2 cellular contexts compared by ENCODE assay signal in genomic region chr22:30017824-30018223, GRCh38.
TF ChIP-seq lines count a peak whose summit lies in the region.

No MANE protein-coding gene starts in this region.

TF ChIP-seq in SK-N-SH, 30 proteins besides CTCF, POLR2A, EP300 and RAD21 (continued from another document):
- TF ChIP-seq REST (IDR thresholded peaks at IDR 0.05; ENCODE audit: low read depth, low read length) (no peak), NFIC (IDR thresholded peaks at IDR 0.05; ENCODE audit: borderline replicate concordance) (no peak), POLR2AphosphoS5 (IDR thresholded peaks at IDR 0.05; ENCODE audit: low read depth, low read length) (no peak), YY1 (IDR thresholded peaks at IDR 0.05; ENCODE audit: low read depth) (no peak), ELF1 (IDR thresholded peaks at IDR 0.05) (no peak), RFX5 (IDR thresholded peaks at IDR 0.05; ENCODE audit: low read length) (no peak), TEAD4 (IDR thresholded peaks at IDR 0.05; ENCODE audit: borderline replicate concordance, insufficient read depth) (no peak), TCF12 (IDR thresholded peaks at IDR 0.05) (no peak), TAF1 (IDR thresholded peaks at IDR 0.05; ENCODE audit: borderline replicate concordance, low read depth, low read length) (no peak), MXI1 (IDR thresholded peaks at IDR 0.05; ENCODE audit: low read depth, low read length) (no peak), MEF2A (IDR thresholded peaks at IDR 0.05; ENCODE audit: borderline replicate concordance, low read depth) (no peak)
- TF ChIP-seq, protein P1, sequence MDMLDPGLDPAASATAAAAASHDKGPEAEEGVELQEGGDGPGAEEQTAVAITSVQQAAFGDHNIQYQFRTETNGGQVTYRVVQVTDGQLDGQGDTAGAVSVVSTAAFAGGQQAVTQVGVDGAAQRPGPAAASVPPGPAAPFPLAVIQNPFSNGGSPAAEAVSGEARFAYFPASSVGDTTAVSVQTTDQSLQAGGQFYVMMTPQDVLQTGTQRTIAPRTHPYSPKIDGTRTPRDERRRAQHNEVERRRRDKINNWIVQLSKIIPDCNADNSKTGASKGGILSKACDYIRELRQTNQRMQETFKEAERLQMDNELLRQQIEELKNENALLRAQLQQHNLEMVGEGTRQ (IDR thresholded peaks at IDR 0.05; ENCODE audit: borderline replicate concordance, low read depth, low read length), result no peak
- TF ChIP-seq, protein P2, sequence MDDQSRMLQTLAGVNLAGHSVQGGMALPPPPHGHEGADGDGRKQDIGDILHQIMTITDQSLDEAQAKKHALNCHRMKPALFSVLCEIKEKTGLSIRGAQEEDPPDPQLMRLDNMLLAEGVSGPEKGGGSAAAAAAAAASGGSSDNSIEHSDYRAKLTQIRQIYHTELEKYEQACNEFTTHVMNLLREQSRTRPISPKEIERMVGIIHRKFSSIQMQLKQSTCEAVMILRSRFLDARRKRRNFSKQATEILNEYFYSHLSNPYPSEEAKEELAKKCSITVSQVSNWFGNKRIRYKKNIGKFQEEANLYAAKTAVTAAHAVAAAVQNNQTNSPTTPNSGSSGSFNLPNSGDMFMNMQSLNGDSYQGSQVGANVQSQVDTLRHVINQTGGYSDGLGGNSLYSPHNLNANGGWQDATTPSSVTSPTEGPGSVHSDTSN (IDR thresholded peaks at IDR 0.05), result no peak

TF ChIP-seq in SK-N-SH treated with all-trans-retinoic acid at 6 μM for 48 hours, 23 proteins besides CTCF, POLR2A, EP300 and RAD21 (continued from another document):
- TF ChIP-seq POU6F1 (CRISPR knock-in tag; IDR thresholded peaks at IDR 0.05; ENCODE audit: borderline replicate concordance, low read depth), result no peak
- TF ChIP-seq, protein P3, sequence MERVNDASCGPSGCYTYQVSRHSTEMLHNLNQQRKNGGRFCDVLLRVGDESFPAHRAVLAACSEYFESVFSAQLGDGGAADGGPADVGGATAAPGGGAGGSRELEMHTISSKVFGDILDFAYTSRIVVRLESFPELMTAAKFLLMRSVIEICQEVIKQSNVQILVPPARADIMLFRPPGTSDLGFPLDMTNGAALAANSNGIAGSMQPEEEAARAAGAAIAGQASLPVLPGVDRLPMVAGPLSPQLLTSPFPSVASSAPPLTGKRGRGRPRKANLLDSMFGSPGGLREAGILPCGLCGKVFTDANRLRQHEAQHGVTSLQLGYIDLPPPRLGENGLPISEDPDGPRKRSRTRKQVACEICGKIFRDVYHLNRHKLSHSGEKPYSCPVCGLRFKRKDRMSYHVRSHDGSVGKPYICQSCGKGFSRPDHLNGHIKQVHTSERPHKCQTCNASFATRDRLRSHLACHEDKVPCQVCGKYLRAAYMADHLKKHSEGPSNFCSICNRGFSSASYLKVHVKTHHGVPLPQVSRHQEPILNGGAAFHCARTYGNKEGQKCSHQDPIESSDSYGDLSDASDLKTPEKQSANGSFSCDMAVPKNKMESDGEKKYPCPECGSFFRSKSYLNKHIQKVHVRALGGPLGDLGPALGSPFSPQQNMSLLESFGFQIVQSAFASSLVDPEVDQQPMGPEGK (CRISPR knock-in tag; IDR thresholded peaks at IDR 0.05; ENCODE audit: borderline replicate concordance), result no peak
- no peak for TF ChIP-seq ZFP30 (CRISPR knock-in tag; IDR thresholded peaks at IDR 0.05)
